8 cellular contexts compared by ENCODE assay signal in genomic region chr1:180502361-180503273, GRCh38. TPM values are rescaled to one million over a fixed set of nuclear protein-coding genes. Genes with fewer than 3 reads are reported as not detected.
DNase-seq lines count a peak whose midpoint lies in the region; ATAC-seq and TF ChIP-seq lines count a peak whose summit lies in the region.

TSS of gene ACBD6 (minus strand) at chr1:180502577. CDS start at chr1:180502266, 311 bp downstream.

- peak within 1 kb of the TSS; percentile 98 to 99 (median 98) for H3K27ac Mint-ChIP-seq in IgD-negative memory B cell

- H3K36me3 Mint-ChIP-seq in IgD-negative memory B cell, result no peaks in the 10 kb centered on the region
- peaks cover 8% of the 10 kb centered on the region for H3K36me3 Mint-ChIP-seq in activated T-cell treated with anti-CD3 and anti-CD28 coated beads, Interleukin-2, amount 50 U/mL, for 4 hours (ENCODE audit: insufficient read depth)

- intact Hi-C loops in Panc1 (cut with micrococcal nuclease; ENCODE audit: unreplicated experiment), result no loop called here
- intact Hi-C loops in esophagus muscularis mucosa (cut with DNase I), result no loop called here

- H3K4me3 Mint-ChIP-seq in IgD-negative memory B cell, result peak within 1 kb of the TSS; percentile 96 to 100 (median 98)
- peak within 1 kb of the TSS; percentile 95 for H3K4me3 Mint-ChIP-seq in activated T-cell treated with anti-CD3 and anti-CD28 coated beads, Interleukin-2, amount 50 U/mL, for 4 hours

- peak; percentile 84 for DNase-seq in DMS79 treated with DMSO at 0.1 percent for 48 hours (lab: John Stamatoyannopoulos, UW)
- peak; percentile 52 for DNase-seq in Panc1 (ENCODE audit: low read depth, low spot score)
- DNase-seq in activated T-cell treated with anti-CD3 and anti-CD28 coated beads, Interleukin-2, amount 50 U/mL, for 4 hours, result peak; percentile 82
- peak; percentile 95 for DNase-seq in esophagus muscularis mucosa (ENCODE audit: extremely low spot score)
- DNase-seq in myocyte (ENCODE audit: low read depth), result peak; percentile 93
- peak; percentile 71 to 78 for DNase-seq in stimulated activated CD8-positive, alpha-beta memory T cell treated with anti-CD3 and anti-CD28 coated beads, Interleukin-7, amount 100 ng/mL, for 48 hours (ENCODE audit: extremely low read depth in 1 of 2, low read depth in 1 of 2)

- H3K4me1 Mint-ChIP-seq in IgD-negative memory B cell, result peaks cover 26 to 39% (median 27%) of the 10 kb centered on the region in 3 donors
- H3K4me1 Mint-ChIP-seq in activated T-cell treated with anti-CD3 and anti-CD28 coated beads, Interleukin-2, amount 50 U/mL, for 4 hours (ENCODE audit: low read depth), result peaks cover 41% of the 10 kb centered on the region

- H3K4me1 ChIP-seq in Panc1 (ENCODE audit: control insufficient read depth, insufficient read depth, low read length), result peaks cover 11% of the 10 kb centered on the region; the same call in 1 of the 2 replicates
- H3K4me1 ChIP-seq in esophagus muscularis mucosa, result peaks cover 3 to 40% (median 37%) of the 10 kb centered on the region in 4 donors

- TF ChIP-seq CTCF in Panc1 (IDR thresholded peaks at IDR 0.05), result no peak
- TF ChIP-seq CTCF in esophagus muscularis mucosa (IDR thresholded peaks at IDR 0.05), result peak in 2 of 3 experiments; percentile 9 to 30

- peak within 1 kb of the TSS; percentile 96 to 99 for H3K4me3 ChIP-seq in Panc1 (ENCODE audit: low read depth in 2 of 2, low read length in 2 of 2)
- H3K4me3 ChIP-seq in esophagus muscularis mucosa, result peak within 1 kb of the TSS; percentile 74 to 96 (median 85)

- in situ Hi-C loops in Panc1 (cut with HindIII; ENCODE audit: low pct_unique_long_range_greater_than_20kb, low sequenced_read_pairs), result no loop called here

- TF ChIP-seq POLR2A in esophagus muscularis mucosa (IDR thresholded peaks at IDR 0.05; ENCODE audit: low read depth), result no peak

- BruUV-seq in Panc1 (replicated peaks; lab: Mats Ljungman, UMichigan), result no TSS peak

- ATAC-seq in GM21576 (IDR thresholded peaks at IDR 0.05; ENCODE audit: unreplicated experiment) (peak; percentile 86), Panc1 (peak; percentile 94)
- peak; percentile 92 to 94 for ATAC-seq in activated T-cell treated with anti-CD3 and anti-CD28 coated beads, Interleukin-2, amount 50 U/mL, for 4 hours

- H3K36me3 ChIP-seq in Panc1 (ENCODE audit: control insufficient read depth, insufficient read depth, low read length) (0 out of 2 replicates have a peak, but pooled peaks cover 4% of the 10 kb centered on the region), esophagus muscularis mucosa (no peaks in the 10 kb centered on the region)

- H3K9me3 Mint-ChIP-seq in IgD-negative memory B cell, result no peaks in the 10 kb centered on the region
- H3K9me3 Mint-ChIP-seq in activated T-cell treated with anti-CD3 and anti-CD28 coated beads, Interleukin-2, amount 50 U/mL, for 4 hours, result no peaks in the 10 kb centered on the region

- H3K27ac ChIP-seq in Panc1 (ENCODE audit: low read length) (peak within 1 kb of the TSS; percentile 91), esophagus muscularis mucosa (replicated peaks in 1 of 4) (peak within 1 kb of the TSS; percentile 89 to 92 (median 91))

- CTCF ChIA-PET in Panc1 (lab: Charles Lee), result interaction anchor here (1.9 kb wide), 1 partner anchor 13 kb away, joined by 6 read pairs; no protein-coding TSS in a partner anchor

- peaks cover under 1% of the 10 kb centered on the region; the same call in 1 of the 2 replicates for H3K9me3 ChIP-seq in Panc1 (ENCODE audit: control insufficient read depth, insufficient read depth, low read depth, low read length)
- H3K9me3 ChIP-seq in esophagus muscularis mucosa, result no peaks in the 10 kb centered on the region

- WGBS in esophagus muscularis mucosa, result under 1% methylated on average over 56 of the region's 83 CpGs

- H3K27me3 ChIP-seq in Panc1 (ENCODE audit: control insufficient read depth, insufficient read depth, low read length) (no peaks in the 10 kb centered on the region), esophagus muscularis mucosa (no peaks in the 10 kb centered on the region)

- POLR2A ChIA-PET in Panc1 (lab: Charles Lee), result interaction anchor here (1.1 to 1.8 kb wide), 2 partner anchors 268 to 603 kb away, joined by 4 to 21 read pairs; no protein-coding TSS in a partner anchor

- H3K27me3 Mint-ChIP-seq in IgD-negative memory B cell, result no peaks in the 10 kb centered on the region
- H3K27me3 Mint-ChIP-seq in activated T-cell treated with anti-CD3 and anti-CD28 coated beads, Interleukin-2, amount 50 U/mL, for 4 hours (ENCODE audit: low read depth), result no peaks in the 10 kb centered on the region

- no peak for TF ChIP-seq EP300 in esophagus muscularis mucosa (IDR thresholded peaks at IDR 0.05)

RNA-seq across cellular contexts. Expression of gene ACBD6, which starts in this region (rescaled TPM):
- polyA plus RNA-seq in IgD-negative memory B cell, result 41.5 TPM
- total RNA-seq in Panc1 (2021; ENCODE audit: unreplicated experiment) (48.5 TPM), esophagus muscularis mucosa (10 to 100 TPM; 33.3 to 44.0 (median 42.6) TPM), myocyte (59.2 and 61.0 TPM in 2 replicates)
- 51.8 TPM for polyA plus RNA-seq in Panc1 (2012; ENCODE audit: insufficient read length)
- total RNA-seq in activated T-cell treated with anti-CD3 and anti-CD28 coated beads, Interleukin-2, amount 50 U/mL, for 4 hours, result 10 to 100 TPM; 54.9 to 63.6 (median 60.7) TPM
- 70.8 TPM for polyA plus RNA-seq in myocyte (2012)

Comparison
In these comparisons a context has a peak if more than half of its experiments do, and no peak if none do; other contexts are left out.
1. Peak in every context shown above with its lines: DNase-seq, ATAC-seq, H3K4me3 ChIP-seq and H3K27ac ChIP-seq.